9 cellular contexts compared by ENCODE assay signal in the genomic region with DNA sequence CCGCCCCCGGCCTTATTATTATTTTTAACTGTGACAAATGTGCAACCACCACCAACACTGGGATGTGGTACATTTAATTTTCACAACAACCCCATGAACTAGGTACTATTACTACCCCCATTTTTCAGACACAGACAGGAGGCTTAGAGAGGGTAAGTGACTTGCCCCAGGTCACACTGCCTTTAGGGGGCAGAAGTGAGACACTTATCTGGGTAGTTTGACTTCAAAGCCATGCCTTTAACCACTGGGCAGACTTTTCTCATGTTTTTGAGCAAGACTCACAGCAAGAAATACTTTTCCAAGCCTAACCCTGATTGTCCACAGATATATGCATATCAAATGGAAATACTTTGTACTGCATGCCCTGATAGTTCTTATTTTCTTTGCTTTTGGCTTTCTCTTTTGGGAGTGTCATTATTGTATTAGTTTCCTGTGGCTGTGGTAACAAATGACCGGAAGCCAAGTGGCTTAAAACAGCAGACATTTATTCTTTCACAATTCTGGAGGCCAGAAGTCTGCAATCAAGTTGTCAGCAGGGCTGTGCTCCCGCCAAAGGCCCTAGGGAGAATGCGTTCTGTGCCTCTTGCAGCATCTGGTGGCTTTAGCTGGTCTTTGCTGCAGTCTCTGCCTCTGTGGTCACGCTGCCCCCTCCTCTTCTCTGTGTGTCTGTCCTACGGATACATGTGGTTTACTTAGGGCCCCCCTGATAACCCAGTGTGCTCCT.
DNase-seq lines count a peak whose midpoint lies in the region; ATAC-seq, FAIRE-seq and TF ChIP-seq lines count a peak whose summit lies in the region.
"Had no signal": no experiment of that assay in that cellular context is flagged by ENCODE, and none has a peak within 500 bp of the region (broad histone marks: within the 10 kb centered on the region; RNA-seq: fewer than 3 reads in every experiment).

No MANE protein-coding gene starts in this region.

- intact Hi-C loops in K562 (cut with micrococcal nuclease): no loop called here
- intact Hi-C loops in esophagus muscularis mucosa (cut with DNase I): loop anchor here (5.0 kb wide), 1 partner anchor 100 kb away; no protein-coding TSS in a partner anchor

- H3K4me1 ChIP-seq in K562 (replicated peaks in 1 of 2; ENCODE audit: control insufficient read depth in 2 of 2, insufficient read depth in 2 of 2, low read length in 2 of 2) (no peaks in the 10 kb centered on the region), osteoblast (ENCODE audit: insufficient read depth, low read length) (no peaks in the 10 kb centered on the region), esophagus muscularis mucosa (peaks cover 0 to 5% (median 0%) of the 10 kb centered on the region in 4 donors)

- TF ChIP-seq EP300 in Ishikawa (IDR thresholded peaks at IDR 0.05; ENCODE audit: borderline replicate concordance): no peak
- no peak for TF ChIP-seq EP300 in K562 (IDR thresholded peaks at IDR 0.05; ENCODE audit: low read length)
- TF ChIP-seq EP300 in esophagus muscularis mucosa (IDR thresholded peaks at IDR 0.05): no peak

- H2AFZ ChIP-seq in K562 (ENCODE audit: low read depth, low read length) (no peak overlapping the region), osteoblast (ENCODE audit: low read length) (no peak overlapping the region)

- H3K9ac ChIP-seq in K562 (ENCODE audit: insufficient read depth in 1 of 2, low read depth in 2 of 2, low read length in 2 of 2): no peak overlapping the region

- TF ChIP-seq RAD21 in Ishikawa (IDR thresholded peaks at IDR 0.05; ENCODE audit: low read depth): peak; percentile 38
- peak in 1 of 2 experiments; percentile 27; a peak in 1 of 4 replicates for TF ChIP-seq RAD21 in K562 (CRISPR knock-in tag; conservative IDR thresholded peaks at IDR 0.05 in 1 of 2, IDR thresholded peaks at IDR 0.05 in 1 of 2)

- H3K36me3 ChIP-seq in K562 (ENCODE audit: control insufficient read depth, insufficient read depth, low read length): no peaks in the 10 kb centered on the region
- no peaks in the 10 kb centered on the region for H3K36me3 ChIP-seq in osteoblast (ENCODE audit: insufficient read depth, low read length)
- no peaks in the 10 kb centered on the region for H3K36me3 ChIP-seq in esophagus muscularis mucosa

- H3K4me3 ChIP-seq in K562 (no peak overlapping the region), osteoblast (ENCODE audit: insufficient read depth, low read length) (no peak overlapping the region), esophagus muscularis mucosa (no peak overlapping the region)

- H3K4me2 ChIP-seq in K562 (ENCODE audit: insufficient read depth, low read length) (no peak overlapping the region), osteoblast (ENCODE audit: insufficient read depth, low read length) (no peak overlapping the region)

- H3K27me3 ChIP-seq in K562 (ENCODE audit: control insufficient read depth in 2 of 2, insufficient read depth in 2 of 2, low read length in 2 of 2) (peaks cover 9 to 37% of the 10 kb centered on the region in 2 experiments; a peak in 4 of 5 replicates), osteoblast (ENCODE audit: insufficient read depth, low read length) (peaks cover 3% of the 10 kb centered on the region), esophagus muscularis mucosa (no peaks in the 10 kb centered on the region)

- H3K9me3 ChIP-seq in K562 (replicated peaks; ENCODE audit: control insufficient read depth, insufficient read depth, low read depth, low read length) (no peaks in the 10 kb centered on the region), osteoblast (ENCODE audit: low read depth, low read length) (peaks cover 4% of the 10 kb centered on the region), esophagus muscularis mucosa (peaks cover 0 to 16% (median 16%) of the 10 kb centered on the region in 4 donors)

- FAIRE-seq in K562 (lab: Jason Lieb, UNC): peak; percentile 67

- ATAC-seq in K562 (peak; percentile 80), GM21515 (IDR thresholded peaks at IDR 0.05; ENCODE audit: unreplicated experiment) (no peak)

- TF ChIP-seq POLR2A in K562 (conservative IDR thresholded peaks at IDR 0.05) (no peak), esophagus muscularis mucosa (IDR thresholded peaks at IDR 0.05; ENCODE audit: low read depth) (no peak)

- peak; percentile 24 to 44 (median 42); a peak in 4 of 6 replicates for TF ChIP-seq CTCF in K562 (IDR thresholded peaks at IDR 0.05 in 2 of 3, conservative IDR thresholded peaks at IDR 0.05 in 1 of 3; ENCODE audit: insufficient read depth in 2 of 3, low read depth in 1 of 3, low read length in 3 of 3)
- TF ChIP-seq CTCF in osteoblast (IDR thresholded peaks at IDR 0.05; ENCODE audit: extremely low read depth, low read depth, low read length): peak; percentile 17
- TF ChIP-seq CTCF in esophagus muscularis mucosa (IDR thresholded peaks at IDR 0.05): no peak

- no peaks in the 10 kb centered on the region for H3K9me1 ChIP-seq in K562 (ENCODE audit: control insufficient read depth, insufficient read depth, low read length)

- CTCF ChIA-PET in K562 (lab: Yijun Ruan, JAX; ENCODE audit: low intra/inter-chr PET ratio): no interaction called here

- H3K27ac ChIP-seq in K562 (ENCODE audit: extremely low read depth, low read depth, low read length): no peak overlapping the region
- no peak overlapping the region for H3K27ac ChIP-seq in osteoblast (ENCODE audit: low read depth, low read length)
- H3K27ac ChIP-seq in esophagus muscularis mucosa (replicated peaks in 1 of 4): no peak overlapping the region

- 2% methylated on average over 7 of the region's 7 CpGs for WGBS in K562 (ENCODE audit: insufficient coverage, low coverage, missing lambda C conversion rate)
- WGBS in esophagus muscularis mucosa: 58% methylated on average over 7 of the region's 7 CpGs

- DNase-seq in NCI-H748 (lab: John Stamatoyannopoulos, UW; ENCODE audit: unreplicated experiment) (peak; percentile 46), NCI-H748 treated with DMSO at 0.1 percent for 48 hours (lab: John Stamatoyannopoulos, UW) (no peak), K562 (ENCODE audit: extremely low read depth in 1 of 4, low spot score in 3 of 4) (peak; percentile 19 to 32 (median 28)), osteoblast (ENCODE audit: insufficient read length, low spot score, missing footprints) (no peak), NCI-H1092 treated with DMSO at 0.1 percent for 48 hours (lab: John Stamatoyannopoulos, UW) (no peak), esophagus muscularis mucosa (ENCODE audit: extremely low spot score) (no peak)
- DNase-seq: naive B cell had no signal

- BruUV-seq in K562 (replicated peaks; lab: Mats Ljungman, UMichigan): no TSS peak

- no peaks in the 10 kb centered on the region for H3K79me2 ChIP-seq in K562 (ENCODE audit: control insufficient read depth, insufficient read depth, low read length)
- no peaks in the 10 kb centered on the region for H3K79me2 ChIP-seq in osteoblast (ENCODE audit: insufficient read depth, low read length)

- POLR2A ChIA-PET in K562 (lab: Yijun Ruan, JAX): no interaction called here

- H4K20me1 ChIP-seq in K562 (replicated peaks; ENCODE audit: control insufficient read depth, insufficient read depth, low read length) (no peaks in the 10 kb centered on the region), osteoblast (ENCODE audit: insufficient read depth, low read length) (no peaks in the 10 kb centered on the region)

- in situ Hi-C loops in K562 (cut with MboI): no loop called here

TF ChIP-seq in Ishikawa, 13 proteins besides CTCF, POLR2A, EP300 and RAD21:
- TF ChIP-seq CEBPB (IDR thresholded peaks at IDR 0.05) (no peak), ZBTB7A (IDR thresholded peaks at IDR 0.05; ENCODE audit: low read depth) (no peak), TCF12 (IDR thresholded peaks at IDR 0.05; ENCODE audit: low read depth) (no peak), EGR1 (IDR thresholded peaks at IDR 0.05) (no peak), FOXM1 (IDR thresholded peaks at IDR 0.05; ENCODE audit: borderline replicate concordance, low read depth) (no peak), CREB1 (IDR thresholded peaks at IDR 0.05; ENCODE audit: low read depth) (no peak), TAF1 (IDR thresholded peaks at IDR 0.05; ENCODE audit: low read depth) (no peak), TEAD4 (IDR thresholded peaks at IDR 0.05) (no peak), NFIC (IDR thresholded peaks at IDR 0.05) (no peak)
- TF ChIP-seq, protein P1, sequence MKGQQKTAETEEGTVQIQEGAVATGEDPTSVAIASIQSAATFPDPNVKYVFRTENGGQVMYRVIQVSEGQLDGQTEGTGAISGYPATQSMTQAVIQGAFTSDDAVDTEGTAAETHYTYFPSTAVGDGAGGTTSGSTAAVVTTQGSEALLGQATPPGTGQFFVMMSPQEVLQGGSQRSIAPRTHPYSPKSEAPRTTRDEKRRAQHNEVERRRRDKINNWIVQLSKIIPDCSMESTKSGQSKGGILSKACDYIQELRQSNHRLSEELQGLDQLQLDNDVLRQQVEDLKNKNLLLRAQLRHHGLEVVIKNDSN (IDR thresholded peaks at IDR 0.05): no peak
- TF ChIP-seq, protein P2, sequence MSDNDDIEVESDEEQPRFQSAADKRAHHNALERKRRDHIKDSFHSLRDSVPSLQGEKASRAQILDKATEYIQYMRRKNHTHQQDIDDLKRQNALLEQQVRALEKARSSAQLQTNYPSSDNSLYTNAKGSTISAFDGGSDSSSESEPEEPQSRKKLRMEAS (IDR thresholded peaks at IDR 0.05): no peak

TF ChIP-seq in K562, 482 proteins besides CTCF, POLR2A, EP300 and RAD21:
- TF ChIP-seq, protein P3, sequence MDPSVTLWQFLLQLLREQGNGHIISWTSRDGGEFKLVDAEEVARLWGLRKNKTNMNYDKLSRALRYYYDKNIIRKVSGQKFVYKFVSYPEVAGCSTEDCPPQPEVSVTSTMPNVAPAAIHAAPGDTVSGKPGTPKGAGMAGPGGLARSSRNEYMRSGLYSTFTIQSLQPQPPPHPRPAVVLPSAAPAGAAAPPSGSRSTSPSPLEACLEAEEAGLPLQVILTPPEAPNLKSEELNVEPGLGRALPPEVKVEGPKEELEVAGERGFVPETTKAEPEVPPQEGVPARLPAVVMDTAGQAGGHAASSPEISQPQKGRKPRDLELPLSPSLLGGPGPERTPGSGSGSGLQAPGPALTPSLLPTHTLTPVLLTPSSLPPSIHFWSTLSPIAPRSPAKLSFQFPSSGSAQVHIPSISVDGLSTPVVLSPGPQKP (CRISPR knock-in tag; IDR thresholded peaks at IDR 0.05): no peak
- TF ChIP-seq ZNF121 (CRISPR knock-in tag; conservative IDR thresholded peaks at IDR 0.05): no peak
- TF ChIP-seq MECOM (CRISPR knock-in tag; IDR thresholded peaks at IDR 0.05): no peak
- no peak for TF ChIP-seq ZNF124 (CRISPR knock-in tag; IDR thresholded peaks at IDR 0.05)
- no peak for TF ChIP-seq NFE2L1 (tag; IDR thresholded peaks at IDR 0.05; ENCODE audit: borderline replicate concordance, low read depth)
- TF ChIP-seq GTF2F1 (IDR thresholded peaks at IDR 0.05; ENCODE audit: low read depth, low read length): no peak
- no peak for TF ChIP-seq ZNF282 (CRISPR knock-in tag; IDR thresholded peaks at IDR 0.05)

Comparison
In these comparisons a context has a peak if more than half of its experiments do, and no peak if none do; other contexts are left out.
1. DNase-seq: peak in NCI-H748 (single experiment) and K562 (4 of 4); none in NCI-H748 treated with DMSO at 0.1 percent for 48 hours (single experiment), osteoblast (single experiment), NCI-H1092 treated with DMSO at 0.1 percent for 48 hours (single experiment) and esophagus muscularis mucosa (single experiment).
2. CTCF ChIP-seq: peak in K562 (3 of 3) and osteoblast (single experiment); none in esophagus muscularis mucosa (0 of 3).